28 cellular contexts compared by ENCODE assay signal in the genomic region with DNA sequence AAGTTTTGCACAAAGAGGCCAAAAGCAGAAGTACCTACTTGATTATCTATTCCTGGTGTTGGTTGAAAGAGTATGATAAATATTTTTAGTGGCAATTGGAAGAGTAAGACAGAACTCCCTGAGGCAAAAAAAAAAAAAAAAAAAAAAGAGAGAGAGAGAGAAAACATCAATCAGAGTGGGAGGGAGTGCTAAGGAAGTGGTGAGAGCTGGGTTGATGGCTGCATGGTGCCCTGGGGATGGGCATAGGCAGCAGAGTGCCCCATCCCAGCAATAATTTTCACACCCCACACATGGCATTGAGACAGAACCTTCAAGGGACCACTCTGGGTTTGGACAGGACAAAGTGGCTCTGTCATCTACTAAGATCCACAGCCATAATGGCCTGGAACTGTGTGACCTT.
"Had no signal": no experiment of that assay in that cellular context is flagged by ENCODE, and none has a peak within 500 bp of the region (broad histone marks: within the 10 kb centered on the region; RNA-seq: fewer than 3 reads in every experiment).

No MANE protein-coding gene starts in this region.

- ATAC-seq: activated CD8-positive, alpha-beta T cell treated with anti-CD3 and anti-CD28 coated beads for 36 hours; activated naive CD4-positive, alpha-beta T cell treated with anti-CD3 and anti-CD28 coated beads, Interleukin-2, amount 50 U/mL, for 72 hours; foreskin keratinocyte; heart left ventricle; left colon; pancreas; stimulated activated effector memory CD8-positive, alpha-beta T cell treated with anti-CD3 and anti-CD28 coated beads, Interleukin-12 subunit alpha, Interleukin-12 subunit beta, amount 100 ng/mL, for 72 hours had no signal

- H3K4me1 ChIP-seq: breast epithelium, foreskin keratinocyte, pancreas, prostate gland had no signal

- H3K4me3 ChIP-seq: breast epithelium, esophagus muscularis mucosa, heart left ventricle, pancreas, prostate gland, sigmoid colon, thoracic aorta had no signal

- DNase-seq: activated B cell treated with CpG ODN at 0.5 μM for 24 hours; activated CD4-positive, alpha-beta T cell treated with anti-CD3 and anti-CD28 coated beads, Interleukin-2, amount 50 U/mL, for 1 hour; activated CD8-positive, alpha-beta T cell treated with anti-CD3 and anti-CD28 coated beads for 36 hours; activated naive CD4-positive, alpha-beta T cell; activated T-cell treated with anti-CD3 and anti-CD28 coated beads, Interleukin-2, amount 50 U/mL, for 48 hours; central memory CD4-positive, alpha-beta T cell; endodermal cell; foreskin keratinocyte; heart left ventricle; hypothalamus; immature natural killer cell; kidney; left colon; naive B cell; nephron progenitor cell; pancreas; retina; sigmoid colon; small intestine; stimulated activated CD4-positive, alpha-beta T cell treated with anti-CD3 and anti-CD28 coated beads, Interleukin-4, amount 100 ng/mL, for 24 hours; trophoblast cell had no signal

- H3K27ac ChIP-seq: breast epithelium, esophagus muscularis mucosa, foreskin keratinocyte, heart left ventricle, neutrophil, pancreas, prostate gland, sigmoid colon, thoracic aorta had no signal

- H3K9me3 ChIP-seq: neutrophil, pancreas, prostate gland, thoracic aorta had no signal

- H3K27me3 ChIP-seq: breast epithelium, esophagus muscularis mucosa, heart left ventricle, neutrophil, pancreas, sigmoid colon had no signal

- H3K36me3 ChIP-seq: breast epithelium, esophagus muscularis mucosa, heart left ventricle, neutrophil, pancreas, prostate gland, sigmoid colon, thoracic aorta had no signal
